Comparison of ENCODE assay signal across 12 cellular contexts in genomic region chr16:56946767-56947603, GRCh38. TPM values are rescaled to one million over a fixed set of nuclear protein-coding genes. Genes with fewer than 3 reads are reported as not detected.
A peak's percentile ranks its signal among the peaks of the same experiment; 100 is the strongest.
DNase-seq lines count a peak whose midpoint lies in the region; ATAC-seq and TF ChIP-seq lines count a peak whose summit lies in the region.
"Had no signal": no experiment of that assay in that cellular context is flagged by ENCODE, and none has a peak within 500 bp of the region (broad histone marks: within the 10 kb centered on the region; RNA-seq: fewer than 3 reads in every experiment).

No MANE protein-coding gene starts in this region.

- H3K9me3 ChIP-seq in CD4-positive, CD25-positive, alpha-beta regulatory T cell (ENCODE audit: control insufficient read depth in 2 of 2, low read length in 2 of 2), result no peaks in the 10 kb centered on the region

- H3K4me3 ChIP-seq in CD4-positive, CD25-positive, alpha-beta regulatory T cell (ENCODE audit: low read depth, low read length), result no peak overlapping the region

- H3K27me3 ChIP-seq in CD4-positive, CD25-positive, alpha-beta regulatory T cell (ENCODE audit: control insufficient read depth, insufficient read depth, low read length), result no peaks in the 10 kb centered on the region

- no peak overlapping the region for H3K4me3 Mint-ChIP-seq in CD4-positive, CD25-positive, alpha-beta regulatory T cell
- no peak overlapping the region for H3K4me3 Mint-ChIP-seq in nephron

- H3K36me3 ChIP-seq in CD4-positive, CD25-positive, alpha-beta regulatory T cell (ENCODE audit: control insufficient read depth, insufficient read depth, low read length), result peaks cover 39% of the 10 kb centered on the region

- no peak for ATAC-seq in CD4-positive, CD25-positive, alpha-beta regulatory T cell (ENCODE audit: low read depth in 2 of 2)
- no peak for ATAC-seq in activated naive CD4-positive, alpha-beta T cell treated with anti-CD3 and anti-CD28 coated beads, Interleukin-2, amount 50 U/mL, for 72 hours
- ATAC-seq in HG03565 (IDR thresholded peaks at IDR 0.05; ENCODE audit: unreplicated experiment), result no peak
- ATAC-seq in GM18511 (IDR thresholded peaks at IDR 0.05; ENCODE audit: unreplicated experiment), result no peak

- TF ChIP-seq POLR2A in GM18526 (IDR thresholded peaks at IDR 0.05; ENCODE audit: extremely low read depth, insufficient read length), result peak; percentile 41

- peak overlapping the region; percentile 60 to 75 (median 68) for H3K27ac Mint-ChIP-seq in CD4-positive, CD25-positive, alpha-beta regulatory T cell
- peak overlapping the region; percentile 23 to 53 for H3K27ac Mint-ChIP-seq in activated naive CD4-positive, alpha-beta T cell treated with anti-CD3 and anti-CD28 coated beads, Interleukin-2, amount 50 U/mL, for 72 hours
- H3K27ac Mint-ChIP-seq in nephron, result peak overlapping the region; percentile 18 to 56 (median 45)

- H3K9me3 Mint-ChIP-seq in CD4-positive, CD25-positive, alpha-beta regulatory T cell, result no peaks in the 10 kb centered on the region
- no peaks in the 10 kb centered on the region for H3K9me3 Mint-ChIP-seq in activated naive CD4-positive, alpha-beta T cell treated with anti-CD3 and anti-CD28 coated beads, Interleukin-2, amount 50 U/mL, for 72 hours
- H3K9me3 Mint-ChIP-seq in nephron, result no peaks in the 10 kb centered on the region

- no peaks in the 10 kb centered on the region for H3K27me3 Mint-ChIP-seq in CD4-positive, CD25-positive, alpha-beta regulatory T cell
- peaks cover 3% of the 10 kb centered on the region for H3K27me3 Mint-ChIP-seq in nephron (ENCODE audit: low read depth)

- no peak for TF ChIP-seq CTCF in nephron (IDR thresholded peaks at IDR 0.05; ENCODE audit: unreplicated experiment in 3 of 3)

- peaks cover 16 to 37% (median 27%) of the 10 kb centered on the region in 4 donors for H3K4me1 Mint-ChIP-seq in CD4-positive, CD25-positive, alpha-beta regulatory T cell
- peaks cover 16% of the 10 kb centered on the region for H3K4me1 Mint-ChIP-seq in nephron

- H3K4me1 ChIP-seq in CD4-positive, CD25-positive, alpha-beta regulatory T cell (ENCODE audit: control insufficient read depth, insufficient read depth, low read length, poor library complexity, severe bottlenecking), result peaks cover 12% of the 10 kb centered on the region

- peaks cover 27% of the 10 kb centered on the region for H3K36me3 Mint-ChIP-seq in CD4-positive, CD25-positive, alpha-beta regulatory T cell
- peaks cover 8 to 31% of the 10 kb centered on the region in 2 donors for H3K36me3 Mint-ChIP-seq in activated naive CD4-positive, alpha-beta T cell treated with anti-CD3 and anti-CD28 coated beads, Interleukin-2, amount 50 U/mL, for 72 hours
- peaks cover 26% of the 10 kb centered on the region for H3K36me3 Mint-ChIP-seq in nephron (ENCODE audit: low read depth)

- no peak overlapping the region for H3K27ac ChIP-seq in CD4-positive, CD25-positive, alpha-beta regulatory T cell (ENCODE audit: insufficient read depth, low read length, poor library complexity, severe bottlenecking)

- no peak for DNase-seq in CD4-positive, CD25-positive, alpha-beta regulatory T cell
- DNase-seq in activated naive CD4-positive, alpha-beta T cell treated with anti-CD3 and anti-CD28 coated beads, Interleukin-2, amount 50 U/mL, for 72 hours (ENCODE audit: low spot score in 2 of 2), result no peak
- no peak for DNase-seq in stimulated activated naive CD4-positive, alpha-beta T cell treated with Interleukin-2 at 50 U/mL for 16 hours (lab: John Stamatoyannopoulos, UW)
- DNase-seq in SHP77 (lab: John Stamatoyannopoulos, UW), result no peak
- DNase-seq: NCI-H510A had no signal

RNA-seq across cellular contexts. Expression of gene CETP, which starts 14.8 kb away (rescaled TPM):
- total RNA-seq in CD4-positive, CD25-positive, alpha-beta regulatory T cell, result not detected
- polyA plus RNA-seq in CD4-positive, CD25-positive, alpha-beta regulatory T cell, result under 1 TPM in 1 of 4 donors, not detected in 3; 0.27 TPM
- not detected for total RNA-seq in activated naive CD4-positive, alpha-beta T cell treated with anti-CD3 and anti-CD28 coated beads, Interleukin-2, amount 50 U/mL, for 72 hours
- total RNA-seq: kidney epithelial cell, M059J, renal cortical epithelial cell had no signal

RNA-seq across cellular contexts. Expression of gene HERPUD1, which starts 15.0 kb away (rescaled TPM):
- 454 TPM for total RNA-seq in CD4-positive, CD25-positive, alpha-beta regulatory T cell
- 100 to 1,000 TPM; 133 to 174 (median 144) TPM for polyA plus RNA-seq in CD4-positive, CD25-positive, alpha-beta regulatory T cell
- total RNA-seq in activated naive CD4-positive, alpha-beta T cell treated with anti-CD3 and anti-CD28 coated beads, Interleukin-2, amount 50 U/mL, for 72 hours, result 100 to 1,000 TPM; 146 to 175 TPM

RNA-seq across cellular contexts. Expression of gene NLRC5, which starts 42.4 kb away (rescaled TPM):
- total RNA-seq in CD4-positive, CD25-positive, alpha-beta regulatory T cell, result 842 TPM
- polyA plus RNA-seq in CD4-positive, CD25-positive, alpha-beta regulatory T cell, result 100 to 1,000 TPM in 1 of 4 donors, 10 to 100 TPM in 3; 75.3 to 112 (median 97.2) TPM
- total RNA-seq in activated naive CD4-positive, alpha-beta T cell treated with anti-CD3 and anti-CD28 coated beads, Interleukin-2, amount 50 U/mL, for 72 hours, result 100 to 1,000 TPM; 231 to 254 TPM
